19 cellular contexts compared by ENCODE assay signal in genomic region chr1:114803001-114803400, GRCh38. TPM values are rescaled to one million over a fixed set of nuclear protein-coding genes. Genes with fewer than 3 reads are reported as not detected.
A peak's percentile ranks its signal among the peaks of the same experiment; 100 is the strongest.
DNase-seq lines count a peak whose midpoint lies in the region; ATAC-seq and TF ChIP-seq lines count a peak whose summit lies in the region.
"Had no signal": no experiment of that assay in that cellular context is flagged by ENCODE, and none has a peak within 500 bp of the region (broad histone marks: within the 10 kb centered on the region; RNA-seq: fewer than 3 reads in every experiment).

No MANE protein-coding gene starts in this region.

- H4K20me1 ChIP-seq in mammary epithelial cell (ENCODE audit: insufficient read depth, low read length) (no peaks in the 10 kb centered on the region), smooth muscle cell (ENCODE audit: low read depth) (no peaks in the 10 kb centered on the region)

- intact Hi-C loops in activated CD4-positive, alpha-beta T cell treated with anti-CD3 and anti-CD28 coated beads for 36 hours (cut with DNase I, micrococcal nuclease) = loop anchor here in 1 of 2 experiments (2.0 kb wide), 1 partner anchor 20 kb away; no protein-coding TSS in a partner anchor
- intact Hi-C loops in mammary epithelial cell (cut with micrococcal nuclease) (no loop called here), psoas muscle (cut with DNase I) (no loop called here)

- CTCF ChIA-PET in activated CD4-positive, alpha-beta T cell treated with anti-CD3 and anti-CD28 coated beads for 36 hours (lab: Charles Lee) = no interaction called here
- CTCF ChIA-PET in mammary epithelial cell (lab: Charles Lee; ENCODE audit: low non-redundant PET) = no interaction called here

- DNase-seq in activated CD4-positive, alpha-beta T cell treated with anti-CD3 and anti-CD28 coated beads for 36 hours = no peak
- DNase-seq in activated CD4-positive, alpha-beta T cell treated with anti-CD3 and anti-CD28 coated beads, Interleukin-2, amount 50 U/mL, for 48 hours = no peak
- DNase-seq in mammary epithelial cell (peak; percentile 99), smooth muscle cell (lab: John Stamatoyannopoulos, UW; ENCODE audit: unreplicated experiment) (no peak), NCI-H1048 (lab: John Stamatoyannopoulos, UW) (no peak), psoas muscle (no peak), DMS53 treated with DMSO at 0.1 percent for 48 hours (lab: John Stamatoyannopoulos, UW; ENCODE audit: unreplicated experiment) (no peak)
- DNase-seq: 8988T; CD4-positive, CD25-positive, alpha-beta regulatory T cell; colonic mucosa; HCEC 1CT; sigmoid colon; T-helper 9 cell had no signal

- H3F3A ChIP-seq in smooth muscle cell (ENCODE audit: low read depth) = no peaks in the 10 kb centered on the region

- POLR2A ChIA-PET in activated CD4-positive, alpha-beta T cell treated with anti-CD3 and anti-CD28 coated beads for 36 hours (lab: Charles Lee) = no interaction called here

- dilution Hi-C loops in mammary epithelial cell (cut with HindIII; ENCODE audit: low sequenced_read_pairs) = no loop called here

- H3K4me2 ChIP-seq in mammary epithelial cell (ENCODE audit: insufficient read depth, low read depth, low read length) (peak overlapping the region; percentile 64), smooth muscle cell (no peak overlapping the region)

- in situ Hi-C loops in mammary epithelial cell (cut with MboI; ENCODE audit: low sequenced_read_pairs in 2 of 2) = no loop called here

- H3K9me3 ChIP-seq in mammary epithelial cell (replicated peaks; ENCODE audit: insufficient read depth, low read length) (no peaks in the 10 kb centered on the region), smooth muscle cell (replicated peaks; ENCODE audit: low read depth) (no peaks in the 10 kb centered on the region), psoas muscle (no peaks in the 10 kb centered on the region)
- H3K9me3 ChIP-seq: colonic mucosa, esophagus muscularis mucosa, sigmoid colon had no signal

- H3K27me3 ChIP-seq in mammary epithelial cell (ENCODE audit: insufficient read depth, low read length) (no peaks in the 10 kb centered on the region), smooth muscle cell (ENCODE audit: low read depth) (no peaks in the 10 kb centered on the region), psoas muscle (ENCODE audit: insufficient read depth in 3 of 3, low read length in 2 of 3) (no peaks in the 10 kb centered on the region)
- H3K27me3 ChIP-seq: colonic mucosa, sigmoid colon had no signal

- no TSS peak for BruUV-seq in mammary epithelial cell (replicated peaks; lab: Mats Ljungman, UMichigan)

- H3K27me3 Mint-ChIP-seq in activated CD4-positive, alpha-beta T cell treated with anti-CD3 and anti-CD28 coated beads for 36 hours = peaks cover 19% of the 10 kb centered on the region

- WGBS in mammary epithelial cell (ENCODE audit: low coverage, missing lambda C conversion rate) = 0% methylated on average over 3 of the region's 3 CpGs
- WGBS in smooth muscle cell (ENCODE audit: low lambda C conversion rate) = 72% methylated on average over 3 of the region's 3 CpGs
- WGBS in psoas muscle, 3 donors = 58 to 62% (median 61%) methylated on average over 3 of the region's 3 CpGs

- no peaks in the 10 kb centered on the region for H3K4me1 Mint-ChIP-seq in activated CD4-positive, alpha-beta T cell treated with anti-CD3 and anti-CD28 coated beads for 36 hours
- H3K4me1 Mint-ChIP-seq: CD4-positive, CD25-positive, alpha-beta regulatory T cell; memory B cell; stimulated activated memory B cell treated with anti-CD40 and anti-IgM and Interleukin-4, amounts not matched to agents 10 μg/mL and 1 μg/mL and 100 μg/mL, for 72 hours had no signal

- ATAC-seq in activated CD4-positive, alpha-beta T cell treated with anti-CD3 and anti-CD28 coated beads for 36 hours = peak; percentile 42
- ATAC-seq in HG03520 (IDR thresholded peaks at IDR 0.05; ENCODE audit: unreplicated experiment) (peak; percentile 60), psoas muscle (no peak)
- ATAC-seq: stimulated activated memory B cell treated with anti-CD40 and anti-IgM and Interleukin-4, amounts not matched to agents 10 μg/mL and 1 μg/mL and 100 μg/mL, for 72 hours had no signal

- peaks cover 16% of the 10 kb centered on the region for H3K4me1 ChIP-seq in mammary epithelial cell (ENCODE audit: insufficient read depth, low read length)
- no peaks in the 10 kb centered on the region for H3K4me1 ChIP-seq in smooth muscle cell (ENCODE audit: low read depth)
- H3K4me1 ChIP-seq in psoas muscle = no peaks in the 10 kb centered on the region
- H3K4me1 ChIP-seq: colonic mucosa, esophagus muscularis mucosa, sigmoid colon had no signal

- H3K79me2 ChIP-seq in mammary epithelial cell (ENCODE audit: insufficient read depth, low read length) = no peaks in the 10 kb centered on the region
- H3K79me2 ChIP-seq in smooth muscle cell (ENCODE audit: low read depth) = no peaks in the 10 kb centered on the region

- H3K27ac ChIP-seq in mammary epithelial cell (ENCODE audit: insufficient read depth, low read depth, low read length) (peak overlapping the region; percentile 85), smooth muscle cell (ENCODE audit: low read depth) (peak overlapping the region; percentile 71), psoas muscle (no peak overlapping the region)
- H3K27ac ChIP-seq: colonic mucosa, esophagus muscularis mucosa, sigmoid colon had no signal

- no peaks in the 10 kb centered on the region for H3K36me3 Mint-ChIP-seq in activated CD4-positive, alpha-beta T cell treated with anti-CD3 and anti-CD28 coated beads for 36 hours (ENCODE audit: low read depth)
- H3K36me3 Mint-ChIP-seq: CD4-positive, CD25-positive, alpha-beta regulatory T cell; memory B cell; stimulated activated memory B cell treated with anti-CD40 and anti-IgM and Interleukin-4, amounts not matched to agents 10 μg/mL and 1 μg/mL and 100 μg/mL, for 72 hours had no signal

- no peak overlapping the region for H3K27ac Mint-ChIP-seq in activated CD4-positive, alpha-beta T cell treated with anti-CD3 and anti-CD28 coated beads for 36 hours
- H3K27ac Mint-ChIP-seq: CD4-positive, CD25-positive, alpha-beta regulatory T cell; memory B cell; stimulated activated memory B cell treated with anti-CD40 and anti-IgM and Interleukin-4, amounts not matched to agents 10 μg/mL and 1 μg/mL and 100 μg/mL, for 72 hours had no signal

- no peak for TF ChIP-seq CTCF in mammary epithelial cell (conservative IDR thresholded peaks at IDR 0.05 in 1 of 2, IDR thresholded peaks at IDR 0.05 in 1 of 2; ENCODE audit: extremely low read depth in 1 of 2, insufficient read depth in 1 of 2, low read depth in 1 of 2, low read length in 2 of 2)
- no peak for TF ChIP-seq CTCF in smooth muscle cell (IDR thresholded peaks at IDR 0.05; ENCODE audit: borderline replicate concordance, insufficient read depth, poor library complexity, severe bottlenecking)
- no peak for TF ChIP-seq CTCF in psoas muscle (IDR thresholded peaks at IDR 0.05)

- H2AFZ ChIP-seq in mammary epithelial cell (ENCODE audit: low read depth, low read length) (peak overlapping the region; percentile 51), smooth muscle cell (ENCODE audit: low read depth) (no peak overlapping the region)

- no peaks in the 10 kb centered on the region for H3K9me3 Mint-ChIP-seq in activated CD4-positive, alpha-beta T cell treated with anti-CD3 and anti-CD28 coated beads for 36 hours (ENCODE audit: low read depth)
- H3K9me3 Mint-ChIP-seq: stimulated activated memory B cell treated with anti-CD40 and anti-IgM and Interleukin-4, amounts not matched to agents 10 μg/mL and 1 μg/mL and 100 μg/mL, for 72 hours had no signal

- H3K4me3 ChIP-seq in mammary epithelial cell (replicated peaks in 1 of 3; ENCODE audit: insufficient read depth in 1 of 3, low read depth in 2 of 3, low read length in 3 of 3) = no peak overlapping the region
- no peak overlapping the region for H3K4me3 ChIP-seq in smooth muscle cell
- no peak overlapping the region for H3K4me3 ChIP-seq in psoas muscle
- H3K4me3 ChIP-seq: colonic mucosa, esophagus muscularis mucosa, sigmoid colon had no signal

- H3K4me3 Mint-ChIP-seq in activated CD4-positive, alpha-beta T cell treated with anti-CD3 and anti-CD28 coated beads for 36 hours = no peak overlapping the region
- H3K4me3 Mint-ChIP-seq: CD4-positive, CD25-positive, alpha-beta regulatory T cell; memory B cell; stimulated activated memory B cell treated with anti-CD40 and anti-IgM and Interleukin-4, amounts not matched to agents 10 μg/mL and 1 μg/mL and 100 μg/mL, for 72 hours had no signal

- no peak overlapping the region for H3K9ac ChIP-seq in mammary epithelial cell (ENCODE audit: insufficient read depth, low read length)
- H3K9ac ChIP-seq in smooth muscle cell (ENCODE audit: low read depth) = peak overlapping the region; percentile 31

- H3K36me3 ChIP-seq in mammary epithelial cell (ENCODE audit: insufficient read depth, low read length) (no peaks in the 10 kb centered on the region), smooth muscle cell (ENCODE audit: low read depth) (no peaks in the 10 kb centered on the region), psoas muscle (ENCODE audit: insufficient read depth in 1 of 2, low read depth in 1 of 2) (no peaks in the 10 kb centered on the region)
- H3K36me3 ChIP-seq: colonic mucosa, esophagus muscularis mucosa, sigmoid colon had no signal

RNA-seq across cellular contexts. Expression of gene SIKE1, which starts 22.5 kb away (rescaled TPM):
- total RNA-seq in activated CD4-positive, alpha-beta T cell treated with anti-CD3 and anti-CD28 coated beads for 36 hours = 10 to 100 TPM; 56.9 to 67.2 TPM
- total RNA-seq in mammary epithelial cell (10 to 100 TPM; 55.7 to 71.5 TPM), smooth muscle cell (70.5 and 84.4 TPM in 2 replicates), psoas muscle (10 to 100 TPM; 29.8 to 40.0 (median 34.7) TPM)
- polyA plus RNA-seq in mammary epithelial cell (35.9 TPM), smooth muscle cell (37.0 and 54.8 TPM in 2 replicates), psoas muscle (10 to 100 TPM; 30.4 to 53.2 (median 35.2) TPM)
- 27.2 TPM for polyA minus RNA-seq in mammary epithelial cell

RNA-seq across cellular contexts. Expression of gene CSDE1, which starts 45.2 kb away (rescaled TPM):
- total RNA-seq in activated CD4-positive, alpha-beta T cell treated with anti-CD3 and anti-CD28 coated beads for 36 hours = 100 to 1,000 TPM; 458 to 553 TPM
- total RNA-seq in mammary epithelial cell (100 to 1,000 TPM; 493 to 641 TPM), smooth muscle cell (768 and 827 TPM in 2 replicates), psoas muscle (1,000 to 10,000 TPM; 1,331 to 1,888 (median 1,427) TPM)
- polyA plus RNA-seq in mammary epithelial cell (225 TPM), smooth muscle cell (160 and 173 TPM in 2 replicates), psoas muscle (1,000 to 10,000 TPM in 1 of 3 donors, 100 to 1,000 TPM in 2; 305 to 1,390 (median 578) TPM)
- polyA minus RNA-seq in mammary epithelial cell = 329 TPM

RNA-seq across cellular contexts. Expression of gene SYCP1, which starts 51.7 kb away (rescaled TPM):
- not detected for total RNA-seq in activated CD4-positive, alpha-beta T cell treated with anti-CD3 and anti-CD28 coated beads for 36 hours
- not detected for total RNA-seq in mammary epithelial cell
- not detected for polyA plus RNA-seq in mammary epithelial cell
- not detected for polyA minus RNA-seq in mammary epithelial cell
- not detected in 2 replicates for total RNA-seq in smooth muscle cell
- polyA plus RNA-seq in smooth muscle cell = not detected in 2 replicates
- total RNA-seq in psoas muscle = not detected
- polyA plus RNA-seq in psoas muscle = not detected
- total RNA-seq: CD4-positive, CD25-positive, alpha-beta regulatory T cell; colonic mucosa; esophagus muscularis mucosa; sigmoid colon; ureter had no signal
- polyA plus RNA-seq: CD4-positive, CD25-positive, alpha-beta regulatory T cell; neural cell; sigmoid colon had no signal

Comparison
In these comparisons a context has a peak if more than half of its experiments do, and no peak if none do; other contexts are left out.
1. ATAC-seq: peak in activated CD4-positive, alpha-beta T cell treated with anti-CD3 and anti-CD28 coated beads for 36 hours (single experiment) and HG03520 (single experiment); none in psoas muscle (0 of 4).